8 cellular contexts compared by ENCODE assay signal in genomic region chr2:20661028-20661980, GRCh38. TPM values are rescaled to one million over a fixed set of nuclear protein-coding genes. Genes with fewer than 3 reads are reported as not detected.
DNase-seq lines count a peak whose midpoint lies in the region; ATAC-seq, FAIRE-seq and TF ChIP-seq lines count a peak whose summit lies in the region.

No MANE protein-coding gene starts in this region.

- peaks cover 21% of the 10 kb centered on the region for H3K4me1 Mint-ChIP-seq in WTC11
- peaks cover 14% of the 10 kb centered on the region for H3K4me1 Mint-ChIP-seq in central memory CD8-positive, alpha-beta T cell

- peak; percentile 25 for DNase-seq in NCI-H2029 (lab: John Stamatoyannopoulos, UW)
- peak; percentile 76 for DNase-seq in WTC11 (ENCODE audit: low spot score)
- DNase-seq in central memory CD8-positive, alpha-beta T cell (ENCODE audit: low spot score in 2 of 2): peak; percentile 39 to 48
- DNase-seq in kidney: peak; percentile 86
- DNase-seq in stimulated activated CD4-positive, alpha-beta T cell treated with anti-CD3 and anti-CD28 coated beads, Interleukin-4, amount 100 ng/mL, for 1 hour: peak; percentile 53

- H3K36me3 Mint-ChIP-seq in WTC11: no peaks in the 10 kb centered on the region
- peaks cover 2% of the 10 kb centered on the region for H3K36me3 Mint-ChIP-seq in central memory CD8-positive, alpha-beta T cell (ENCODE audit: insufficient read depth)

- POLR2A ChIA-PET in WTC11 (lab: Charles Lee): interaction anchor here (0.8 to 2.1 kb wide), 2 partner anchors 11 kb away, joined by 3 to 8 read pairs; partner anchors contain the start of gene HS1BP3

- H3K9ac ChIP-seq in kidney (ENCODE audit: low read length in 2 of 2): no peak overlapping the region

- H3K27ac Mint-ChIP-seq in WTC11: no peak overlapping the region
- H3K27ac Mint-ChIP-seq in central memory CD8-positive, alpha-beta T cell (ENCODE audit: low read depth): no peak overlapping the region

- ATAC-seq in HG02852 (IDR thresholded peaks at IDR 0.05; ENCODE audit: unreplicated experiment) (peak; percentile 64), WTC11 (peak; percentile 70)
- peak; percentile 57 for ATAC-seq in central memory CD8-positive, alpha-beta T cell (replicated peaks; ENCODE audit: extremely low read depth, poor library complexity, severe bottlenecking)

- no peak overlapping the region for H3K27ac ChIP-seq in 22Rv1
- H3K27ac ChIP-seq in kidney (ENCODE audit: low read depth in 2 of 2, low read length in 2 of 2): no peak overlapping the region

- H3K27me3 Mint-ChIP-seq in WTC11 (ENCODE audit: low read depth): peaks cover 67% of the 10 kb centered on the region
- peaks cover 83% of the 10 kb centered on the region for H3K27me3 Mint-ChIP-seq in central memory CD8-positive, alpha-beta T cell

- H3K9me3 Mint-ChIP-seq in WTC11: no peaks in the 10 kb centered on the region
- no peaks in the 10 kb centered on the region for H3K9me3 Mint-ChIP-seq in central memory CD8-positive, alpha-beta T cell

- TF ChIP-seq CTCF in 22Rv1 (IDR thresholded peaks at IDR 0.05) (peak; percentile 93), GM12875 (IDR thresholded peaks at IDR 0.05; ENCODE audit: borderline replicate concordance, insufficient read depth, low read depth, low read length) (peak; percentile 96), WTC11 (IDR thresholded peaks at IDR 0.05) (peak; percentile 92), kidney (IDR thresholded peaks at IDR 0.05; ENCODE audit: borderline replicate concordance, extremely low read depth, insufficient read depth) (peak; percentile 99)

- H3K36me3 ChIP-seq in kidney (ENCODE audit: control insufficient read depth in 1 of 2, insufficient read depth in 2 of 2, low read length in 2 of 2): no peaks in the 10 kb centered on the region

- no peak for FAIRE-seq in kidney (lab: Jason Lieb, UNC)

- intact Hi-C loops in kidney (cut with DNase I): no loop called here

- no peak overlapping the region for H3K4me3 Mint-ChIP-seq in WTC11
- H3K4me3 Mint-ChIP-seq in central memory CD8-positive, alpha-beta T cell: no peak overlapping the region

- peaks cover 5 to 15% of the 10 kb centered on the region in 2 donors for H3K4me1 ChIP-seq in kidney (ENCODE audit: control insufficient read depth in 1 of 2, insufficient read depth in 1 of 2, low read depth in 1 of 2, low read length in 2 of 2)

- no peaks in the 10 kb centered on the region for H3K9me3 ChIP-seq in kidney (ENCODE audit: control insufficient read depth in 1 of 2, low read length in 2 of 2)

- H3K4me3 ChIP-seq in GM12875 (ENCODE audit: low read depth, low read length) (no peak overlapping the region), kidney (ENCODE audit: low read length in 2 of 2) (no peak overlapping the region)

- CTCF ChIA-PET in WTC11 (lab: Charles Lee): interaction anchor here (0.6 to 8.9 kb wide), 85 partner anchors 10 to 1962 kb away, joined by 3 to 329 read pairs (median 4); partner anchors contain the start of genes APOB, HS1BP3, LDAH and RHOB

TF ChIP-seq in WTC11, 78 proteins besides CTCF, POLR2A, EP300 and RAD21:
- TF ChIP-seq HMGXB4 (CRISPR knock-in tag; IDR thresholded peaks at IDR 0.05) (peak; percentile 41; the same call in 1 of the 2 replicates), NR3C1 (CRISPR knock-in tag; conservative IDR thresholded peaks at IDR 0.05; ENCODE audit: low read depth) (no peak), GTF2I (CRISPR knock-in tag; conservative IDR thresholded peaks at IDR 0.05) (peak; percentile 77)

RNA-seq across cellular contexts. Expression of gene GDF7, which starts 5.6 kb away (rescaled TPM):
- total RNA-seq in WTC11 (2021) (0.18 to 0.55 TPM (median 0.23 TPM) in 3 replicates), kidney (12.5 TPM)
- polyA plus RNA-seq in kidney (ENCODE audit: insufficient read depth, low read depth, low replicate concordance): 1.8 TPM

RNA-seq across cellular contexts. Expression of gene HS1BP3, which starts 10.4 kb away (rescaled TPM):
- 17.9 to 20.1 TPM (median 19.8 TPM) in 3 replicates for total RNA-seq in WTC11 (2021)
- total RNA-seq in kidney: 35.5 TPM
- polyA plus RNA-seq in kidney (ENCODE audit: insufficient read depth, low read depth, low replicate concordance): 37.5 TPM

Comparison
In these comparisons a context has a peak if more than half of its experiments do, and no peak if none do; other contexts are left out.
1. DNase-seq: peak in every context shown above with its lines; median percentile 86 in kidney; 76 in WTC11; 53 in stimulated activated CD4-positive, alpha-beta T cell treated with anti-CD3 and anti-CD28 coated beads, Interleukin-4, amount 100 ng/mL, for 1 hour; 44 in central memory CD8-positive, alpha-beta T cell; 25 in NCI-H2029.